26 cellular contexts compared by ENCODE assay signal in genomic region chr1:214665606-214666110, GRCh38.
"Had no signal": no experiment of that assay in that cellular context is flagged by ENCODE, and none has a peak within 500 bp of the region (broad histone marks: within the 10 kb centered on the region; RNA-seq: fewer than 3 reads in every experiment).

No MANE protein-coding gene starts in this region.

- H3K9me3 ChIP-seq: body of pancreas, heart right ventricle, left ventricle myocardium inferior, pancreas, psoas muscle, stomach, thyroid gland, upper lobe of right lung had no signal

- H3K4me3 ChIP-seq: body of pancreas, heart right ventricle, left ventricle myocardium inferior, pancreas, psoas muscle, stomach, thyroid gland, upper lobe of right lung had no signal

- H3K27ac ChIP-seq: body of pancreas, foreskin keratinocyte, heart right ventricle, left ventricle myocardium inferior, pancreas, psoas muscle, stomach, upper lobe of right lung had no signal

- H3K36me3 ChIP-seq: left ventricle myocardium inferior, pancreas, thyroid gland, upper lobe of right lung had no signal

- H3K4me1 ChIP-seq: body of pancreas, foreskin keratinocyte, pancreas, psoas muscle, upper lobe of right lung had no signal

- ATAC-seq: body of pancreas; esophagus mucosa; foreskin keratinocyte; heart right ventricle; pancreas; psoas muscle; stimulated activated naive B cell treated with anti-CD40 and anti-IgM and Interleukin-4, amounts not matched to agents 10 μg/mL and 1 μg/mL and 100 μg/mL, for 72 hours; T-helper 17 cell; upper lobe of right lung had no signal

- DNase-seq: activated CD4-positive, alpha-beta memory T cell treated with anti-CD3 and anti-CD28 coated beads for 36 hours; activated CD4-positive, alpha-beta T cell treated with anti-CD3 and anti-CD28 coated beads, Interleukin-2, amount 10 ng/mL, durations not matched to agents 24 days and 14 days; activated CD4-positive, CD25-positive, alpha-beta regulatory T cell treated with anti-CD3 and anti-CD28 coated beads, Interleukin-2, amount 50 U/mL, for 72 hours; activated CD8-positive, alpha-beta memory T cell treated with anti-CD3 and anti-CD28 coated beads, Interleukin-2, amount 50 U/mL, for 4 hours; activated gamma-delta T cell; activated naive CD4-positive, alpha-beta T cell treated with anti-CD3 and anti-CD28 coated beads, Interleukin-2, amount 50 U/mL, for 16 hours; activated T-cell treated with anti-CD3 and anti-CD28 coated beads, Interleukin-2, amount 50 U/mL, for 1 hour; amygdala; body of pancreas; cortex of kidney; foreskin keratinocyte; heart right ventricle; kidney glomerular epithelial cell; left ventricle myocardium inferior; naive B cell; pancreas; psoas muscle; stimulated activated CD4-positive, alpha-beta T cell treated with anti-CD3 and anti-CD28 coated beads, Interleukin-15, amount 100 ng/mL, for 24 hours; stimulated activated CD4-positive, alpha-beta T cell treated with anti-CD3 and anti-CD28 coated beads, Interleukin-2, amount 100 ng/mL, for 24 hours; stimulated activated naive B cell treated with anti-CD40 and anti-IgM and Interleukin-4, amounts not matched to agents 10 μg/mL and 1 μg/mL and 100 μg/mL, for 72 hours; stomach; T-helper 17 cell; T1000; upper lobe of right lung had no signal

- H3K27me3 ChIP-seq: body of pancreas, foreskin keratinocyte, heart right ventricle, pancreas, stomach, thyroid gland, upper lobe of right lung had no signal
